1 cellular context compared by ENCODE assay signal in the genomic region with DNA sequence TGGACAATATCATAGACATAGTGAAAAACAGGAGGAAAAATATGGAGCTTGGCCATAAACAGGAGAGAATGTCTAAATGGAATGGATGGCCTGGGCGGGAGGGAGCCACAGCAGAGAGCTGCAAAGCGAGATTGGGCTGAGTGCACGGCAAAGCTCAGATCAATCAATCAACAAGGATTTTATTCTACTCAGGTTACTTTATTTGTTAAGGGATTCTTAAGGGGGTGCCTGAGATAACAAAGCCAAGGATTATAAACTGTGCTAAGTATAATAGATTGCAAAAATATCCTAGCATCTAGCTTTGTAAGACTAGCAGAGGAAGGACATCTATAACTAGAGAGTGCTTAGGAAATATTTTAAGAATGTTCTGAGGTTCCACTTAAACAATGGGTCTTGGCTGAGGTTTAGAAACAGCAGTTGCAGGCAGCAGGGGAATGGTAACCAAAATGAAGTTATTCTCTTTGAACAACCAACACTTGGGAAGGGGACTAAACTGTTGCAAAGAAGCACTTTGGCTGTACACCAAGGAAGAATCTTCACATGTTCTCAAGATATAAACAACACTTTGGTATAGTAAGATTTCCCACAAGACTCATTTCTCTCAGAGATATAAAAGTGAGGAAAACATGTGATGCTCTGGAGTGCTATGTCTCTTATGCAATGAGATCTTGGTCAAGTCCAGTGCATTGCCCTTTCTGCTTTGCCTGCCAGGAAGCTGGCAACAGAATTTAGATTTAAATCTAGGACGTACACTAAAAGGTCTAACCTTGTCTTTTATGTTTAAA.
TF ChIP-seq lines count a peak whose summit lies in the region.

No MANE protein-coding gene starts in this region.

TF ChIP-seq in HepG2, 621 proteins besides CTCF, POLR2A, EP300 and RAD21 (continued from another document):
- TF ChIP-seq, protein P1, sequence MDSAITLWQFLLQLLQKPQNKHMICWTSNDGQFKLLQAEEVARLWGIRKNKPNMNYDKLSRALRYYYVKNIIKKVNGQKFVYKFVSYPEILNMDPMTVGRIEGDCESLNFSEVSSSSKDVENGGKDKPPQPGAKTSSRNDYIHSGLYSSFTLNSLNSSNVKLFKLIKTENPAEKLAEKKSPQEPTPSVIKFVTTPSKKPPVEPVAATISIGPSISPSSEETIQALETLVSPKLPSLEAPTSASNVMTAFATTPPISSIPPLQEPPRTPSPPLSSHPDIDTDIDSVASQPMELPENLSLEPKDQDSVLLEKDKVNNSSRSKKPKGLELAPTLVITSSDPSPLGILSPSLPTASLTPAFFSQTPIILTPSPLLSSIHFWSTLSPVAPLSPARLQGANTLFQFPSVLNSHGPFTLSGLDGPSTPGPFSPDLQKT (CRISPR knock-in tag; IDR thresholded peaks at IDR 0.05; ENCODE audit: borderline replicate concordance) = no peak
- peak; percentile 30; the same call in 1 of the 2 replicates for TF ChIP-seq GATAD2A (CRISPR knock-in tag; IDR thresholded peaks at IDR 0.05)
- no peak for TF ChIP-seq ZNF136 (CRISPR knock-in tag; IDR thresholded peaks at IDR 0.05; ENCODE audit: low read depth)
- TF ChIP-seq TBX2 (CRISPR knock-in tag; IDR thresholded peaks at IDR 0.05; ENCODE audit: borderline replicate concordance) = no peak
- no peak for TF ChIP-seq SMARCE1 (IDR thresholded peaks at IDR 0.05; ENCODE audit: borderline replicate concordance)
- TF ChIP-seq ZNF644 (CRISPR knock-in tag; IDR thresholded peaks at IDR 0.05; ENCODE audit: low read depth) = 0 out of 2 replicates have a peak, but pooled peaks have one; percentile 53
- TF ChIP-seq, protein P2, sequence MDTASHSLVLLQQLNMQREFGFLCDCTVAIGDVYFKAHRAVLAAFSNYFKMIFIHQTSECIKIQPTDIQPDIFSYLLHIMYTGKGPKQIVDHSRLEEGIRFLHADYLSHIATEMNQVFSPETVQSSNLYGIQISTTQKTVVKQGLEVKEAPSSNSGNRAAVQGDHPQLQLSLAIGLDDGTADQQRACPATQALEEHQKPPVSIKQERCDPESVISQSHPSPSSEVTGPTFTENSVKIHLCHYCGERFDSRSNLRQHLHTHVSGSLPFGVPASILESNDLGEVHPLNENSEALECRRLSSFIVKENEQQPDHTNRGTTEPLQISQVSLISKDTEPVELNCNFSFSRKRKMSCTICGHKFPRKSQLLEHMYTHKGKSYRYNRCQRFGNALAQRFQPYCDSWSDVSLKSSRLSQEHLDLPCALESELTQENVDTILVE (CRISPR knock-in tag; IDR thresholded peaks at IDR 0.05) = no peak
- TF ChIP-seq KAT7 (CRISPR knock-in tag; IDR thresholded peaks at IDR 0.05; ENCODE audit: borderline replicate concordance) = no peak
- no peak for TF ChIP-seq ZBTB1 (CRISPR knock-in tag; IDR thresholded peaks at IDR 0.05; ENCODE audit: borderline replicate concordance)
- TF ChIP-seq HMG20A (CRISPR knock-in tag; IDR thresholded peaks at IDR 0.05; ENCODE audit: borderline replicate concordance) = peak; percentile 38; the same call in 1 of the 2 replicates
- TF ChIP-seq ZNF530 (CRISPR knock-in tag; IDR thresholded peaks at IDR 0.05; ENCODE audit: low read depth) = no peak
- TF ChIP-seq ZFP36L1 (CRISPR knock-in tag; IDR thresholded peaks at IDR 0.05) = no peak
- 0 out of 2 replicates have a peak, but pooled peaks have one; percentile 27 for TF ChIP-seq CEBPG (CRISPR knock-in tag; IDR thresholded peaks at IDR 0.05)
- TF ChIP-seq ZNF558 (CRISPR knock-in tag; IDR thresholded peaks at IDR 0.05; ENCODE audit: borderline replicate concordance) = no peak
- TF ChIP-seq, protein P3, sequence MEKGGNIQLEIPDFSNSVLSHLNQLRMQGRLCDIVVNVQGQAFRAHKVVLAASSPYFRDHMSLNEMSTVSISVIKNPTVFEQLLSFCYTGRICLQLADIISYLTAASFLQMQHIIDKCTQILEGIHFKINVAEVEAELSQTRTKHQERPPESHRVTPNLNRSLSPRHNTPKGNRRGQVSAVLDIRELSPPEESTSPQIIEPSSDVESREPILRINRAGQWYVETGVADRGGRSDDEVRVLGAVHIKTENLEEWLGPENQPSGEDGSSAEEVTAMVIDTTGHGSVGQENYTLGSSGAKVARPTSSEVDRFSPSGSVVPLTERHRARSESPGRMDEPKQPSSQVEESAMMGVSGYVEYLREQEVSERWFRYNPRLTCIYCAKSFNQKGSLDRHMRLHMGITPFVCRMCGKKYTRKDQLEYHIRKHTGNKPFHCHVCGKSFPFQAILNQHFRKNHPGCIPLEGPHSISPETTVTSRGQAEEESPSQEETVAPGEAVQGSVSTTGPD (CRISPR knock-in tag; IDR thresholded peaks at IDR 0.05) = no peak
- no peak for TF ChIP-seq TCF12 (IDR thresholded peaks at IDR 0.05)
- no peak for TF ChIP-seq TCF12 (CRISPR knock-in tag; IDR thresholded peaks at IDR 0.05)
- TF ChIP-seq ZBTB21 (CRISPR knock-in tag; IDR thresholded peaks at IDR 0.05) = no peak
- no peak for TF ChIP-seq SATB2 (CRISPR knock-in tag; IDR thresholded peaks at IDR 0.05)
- no peak for TF ChIP-seq ZFP36L2 (CRISPR knock-in tag; IDR thresholded peaks at IDR 0.05)
- TF ChIP-seq PCBP2 (optimal IDR thresholded peaks at IDR 0.05; ENCODE audit: low read depth, low read length, poor library complexity, severe bottlenecking) = no peak
- TF ChIP-seq FLYWCH1 (CRISPR knock-in tag; IDR thresholded peaks at IDR 0.05) = no peak
- no peak for TF ChIP-seq ZNF225 (CRISPR knock-in tag; IDR thresholded peaks at IDR 0.05)
- TF ChIP-seq ZNF432 (CRISPR knock-in tag; IDR thresholded peaks at IDR 0.05; ENCODE audit: borderline replicate concordance) = no peak
- TF ChIP-seq, protein P4, sequence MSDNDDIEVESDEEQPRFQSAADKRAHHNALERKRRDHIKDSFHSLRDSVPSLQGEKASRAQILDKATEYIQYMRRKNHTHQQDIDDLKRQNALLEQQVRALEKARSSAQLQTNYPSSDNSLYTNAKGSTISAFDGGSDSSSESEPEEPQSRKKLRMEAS (IDR thresholded peaks at IDR 0.05) = no peak
- TF ChIP-seq GZF1 (CRISPR knock-in tag; IDR thresholded peaks at IDR 0.05) = no peak
- TF ChIP-seq SOX13 (IDR thresholded peaks at IDR 0.05) = no peak
- peak in 1 of 2 experiments; percentile 35; a peak in 1 of 4 replicates for TF ChIP-seq SOX13 (CRISPR knock-in tag; conservative IDR thresholded peaks at IDR 0.05 in 1 of 2, IDR thresholded peaks at IDR 0.05 in 1 of 2)
- TF ChIP-seq, protein P5, sequence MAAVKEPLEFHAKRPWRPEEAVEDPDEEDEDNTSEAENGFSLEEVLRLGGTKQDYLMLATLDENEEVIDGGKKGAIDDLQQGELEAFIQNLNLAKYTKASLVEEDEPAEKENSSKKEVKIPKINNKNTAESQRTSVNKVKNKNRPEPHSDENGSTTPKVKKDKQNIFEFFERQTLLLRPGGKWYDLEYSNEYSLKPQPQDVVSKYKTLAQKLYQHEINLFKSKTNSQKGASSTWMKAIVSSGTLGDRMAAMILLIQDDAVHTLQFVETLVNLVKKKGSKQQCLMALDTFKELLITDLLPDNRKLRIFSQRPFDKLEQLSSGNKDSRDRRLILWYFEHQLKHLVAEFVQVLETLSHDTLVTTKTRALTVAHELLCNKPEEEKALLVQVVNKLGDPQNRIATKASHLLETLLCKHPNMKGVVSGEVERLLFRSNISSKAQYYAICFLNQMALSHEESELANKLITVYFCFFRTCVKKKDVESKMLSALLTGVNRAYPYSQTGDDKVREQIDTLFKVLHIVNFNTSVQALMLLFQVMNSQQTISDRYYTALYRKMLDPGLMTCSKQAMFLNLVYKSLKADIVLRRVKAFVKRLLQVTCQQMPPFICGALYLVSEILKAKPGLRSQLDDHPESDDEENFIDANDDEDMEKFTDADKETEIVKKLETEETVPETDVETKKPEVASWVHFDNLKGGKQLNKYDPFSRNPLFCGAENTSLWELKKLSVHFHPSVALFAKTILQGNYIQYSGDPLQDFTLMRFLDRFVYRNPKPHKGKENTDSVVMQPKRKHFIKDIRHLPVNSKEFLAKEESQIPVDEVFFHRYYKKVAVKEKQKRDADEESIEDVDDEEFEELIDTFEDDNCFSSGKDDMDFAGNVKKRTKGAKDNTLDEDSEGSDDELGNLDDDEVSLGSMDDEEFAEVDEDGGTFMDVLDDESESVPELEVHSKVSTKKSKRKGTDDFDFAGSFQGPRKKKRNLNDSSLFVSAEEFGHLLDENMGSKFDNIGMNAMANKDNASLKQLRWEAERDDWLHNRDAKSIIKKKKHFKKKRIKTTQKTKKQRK (IDR thresholded peaks at IDR 0.05; ENCODE audit: low read length) = no peak
- TF ChIP-seq, protein P6, sequence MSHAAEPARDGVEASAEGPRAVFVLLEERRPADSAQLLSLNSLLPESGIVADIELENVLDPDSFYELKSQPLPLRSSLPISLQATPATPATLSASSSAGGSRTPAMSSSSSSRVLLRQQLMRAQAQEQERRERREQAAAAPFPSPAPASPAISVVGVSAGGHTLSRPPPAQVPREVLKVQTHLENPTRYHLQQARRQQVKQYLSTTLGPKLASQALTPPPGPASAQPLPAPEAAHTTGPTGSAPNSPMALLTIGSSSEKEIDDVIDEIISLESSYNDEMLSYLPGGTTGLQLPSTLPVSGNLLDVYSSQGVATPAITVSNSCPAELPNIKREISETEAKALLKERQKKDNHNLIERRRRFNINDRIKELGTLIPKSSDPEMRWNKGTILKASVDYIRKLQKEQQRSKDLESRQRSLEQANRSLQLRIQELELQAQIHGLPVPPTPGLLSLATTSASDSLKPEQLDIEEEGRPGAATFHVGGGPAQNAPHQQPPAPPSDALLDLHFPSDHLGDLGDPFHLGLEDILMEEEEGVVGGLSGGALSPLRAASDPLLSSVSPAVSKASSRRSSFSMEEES (CRISPR knock-in tag; IDR thresholded peaks at IDR 0.05) = 0 out of 2 replicates have a peak, but pooled peaks have one; percentile 17
- TF ChIP-seq, protein P7, sequence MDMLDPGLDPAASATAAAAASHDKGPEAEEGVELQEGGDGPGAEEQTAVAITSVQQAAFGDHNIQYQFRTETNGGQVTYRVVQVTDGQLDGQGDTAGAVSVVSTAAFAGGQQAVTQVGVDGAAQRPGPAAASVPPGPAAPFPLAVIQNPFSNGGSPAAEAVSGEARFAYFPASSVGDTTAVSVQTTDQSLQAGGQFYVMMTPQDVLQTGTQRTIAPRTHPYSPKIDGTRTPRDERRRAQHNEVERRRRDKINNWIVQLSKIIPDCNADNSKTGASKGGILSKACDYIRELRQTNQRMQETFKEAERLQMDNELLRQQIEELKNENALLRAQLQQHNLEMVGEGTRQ (IDR thresholded peaks at IDR 0.05; ENCODE audit: low read depth, low read length) = no peak
- TF ChIP-seq, protein P7 (CRISPR knock-in tag; IDR thresholded peaks at IDR 0.05; ENCODE audit: borderline replicate concordance) = peak; percentile 16; the same call in 1 of the 2 replicates
- no peak for TF ChIP-seq PCBP1 (IDR thresholded peaks at IDR 0.05; ENCODE audit: borderline replicate concordance, low read depth, low read length)
- TF ChIP-seq SP2 (CRISPR knock-in tag; IDR thresholded peaks at IDR 0.05) = no peak
